Comparison of ENCODE assay signal across 15 cellular contexts in genomic region chr16:69309316-69309715, GRCh38. TPM values are rescaled to one million over a fixed set of nuclear protein-coding genes. Genes with fewer than 3 reads are reported as not detected.
A peak's percentile ranks its signal among the peaks of the same experiment; 100 is the strongest.
DNase-seq lines count a peak whose midpoint lies in the region; FAIRE-seq lines count a peak whose summit lies in the region.
"Had no signal": no experiment of that assay in that cellular context is flagged by ENCODE, and none has a peak within 500 bp of the region (broad histone marks: within the 10 kb centered on the region; RNA-seq: fewer than 3 reads in every experiment).

No MANE protein-coding gene starts in this region.

- no peak for FAIRE-seq in urothelium cell line (lab: Jason Lieb, UNC)
- FAIRE-seq: A204.1 had no signal

- DNase-seq in activated T-cell treated with anti-CD3 and anti-CD28 coated beads, Interleukin-2, amount 50 U/mL, for 24 hours, result peak; percentile 26
- no peak for DNase-seq in activated T-cell treated with anti-CD3 and anti-CD28 coated beads, Interleukin-2, amount 50 U/mL, for 1 hour
- peak; percentile 51 for DNase-seq in inferior parietal cortex (ENCODE audit: extremely low spot score)
- DNase-seq in urothelium cell line (ENCODE audit: low spot score), result no peak
- no peak for DNase-seq in NCI-H2227 (lab: John Stamatoyannopoulos, UW; ENCODE audit: unreplicated experiment)
- DNase-seq: activated T-cell treated with anti-CD3 and anti-CD28 coated beads, Interleukin-2, amount 50 U/mL, for 4 hours; body of pancreas; DMS153; GOT3; NCI-H1092 treated with DMSO at 0.1 percent for 48 hours; NCI-H524; tibial artery had no signal

- peaks cover 26% of the 10 kb centered on the region for H3K4me1 Mint-ChIP-seq in activated T-cell treated with anti-CD3 and anti-CD28 coated beads, Interleukin-2, amount 50 U/mL, for 24 hours (ENCODE audit: low read depth)

- H3K9me3 Mint-ChIP-seq in activated T-cell treated with anti-CD3 and anti-CD28 coated beads, Interleukin-2, amount 50 U/mL, for 24 hours, result no peaks in the 10 kb centered on the region
- H3K9me3 Mint-ChIP-seq: activated T-cell treated with anti-CD3 and anti-CD28 coated beads, Interleukin-2, amount 50 U/mL, for 4 hours had no signal

- H3K27me3 Mint-ChIP-seq in activated T-cell treated with anti-CD3 and anti-CD28 coated beads, Interleukin-2, amount 50 U/mL, for 24 hours, result no peaks in the 10 kb centered on the region

- peaks cover 22% of the 10 kb centered on the region for H3K36me3 Mint-ChIP-seq in activated T-cell treated with anti-CD3 and anti-CD28 coated beads, Interleukin-2, amount 50 U/mL, for 24 hours (ENCODE audit: low read depth)

- H3K27ac Mint-ChIP-seq in activated T-cell treated with anti-CD3 and anti-CD28 coated beads, Interleukin-2, amount 50 U/mL, for 24 hours, result no peak overlapping the region

- no peak overlapping the region for H3K4me3 Mint-ChIP-seq in activated T-cell treated with anti-CD3 and anti-CD28 coated beads, Interleukin-2, amount 50 U/mL, for 24 hours

- H3K27ac ChIP-seq in temporal lobe (ENCODE audit: low read depth, low read length), result peak overlapping the region; percentile 72
- H3K27ac ChIP-seq: body of pancreas, epithelial cell of prostate, tibial artery had no signal

RNA-seq across cellular contexts. Expression of gene VPS4A, which starts 1.8 kb away (rescaled TPM):
- 28.0 TPM for total RNA-seq in temporal lobe

RNA-seq across cellular contexts. Expression of gene PDF, which starts 21.1 kb away (rescaled TPM):
- total RNA-seq in temporal lobe, result 9.3 TPM

RNA-seq across cellular contexts. Expression of gene COG8, which starts 30.0 kb away (rescaled TPM):
- 32.9 TPM for total RNA-seq in temporal lobe

RNA-seq across cellular contexts. Expression of gene NIP7, which starts 30.3 kb away (rescaled TPM):
- 11.3 TPM for total RNA-seq in temporal lobe

RNA-seq across cellular contexts. Expression of gene TMED6, which starts 42.3 kb away (rescaled TPM):
- not detected for total RNA-seq in temporal lobe

Comparison
In these comparisons a context has a peak if more than half of its experiments do, and no peak if none do; other contexts are left out.
1. DNase-seq: peak in activated T-cell treated with anti-CD3 and anti-CD28 coated beads, Interleukin-2, amount 50 U/mL, for 24 hours (single experiment) and inferior parietal cortex (single experiment); none in activated T-cell treated with anti-CD3 and anti-CD28 coated beads, Interleukin-2, amount 50 U/mL, for 1 hour (single experiment), urothelium cell line (single experiment) and NCI-H2227 (single experiment).